8 cellular contexts compared by ENCODE assay signal in the genomic region with DNA sequence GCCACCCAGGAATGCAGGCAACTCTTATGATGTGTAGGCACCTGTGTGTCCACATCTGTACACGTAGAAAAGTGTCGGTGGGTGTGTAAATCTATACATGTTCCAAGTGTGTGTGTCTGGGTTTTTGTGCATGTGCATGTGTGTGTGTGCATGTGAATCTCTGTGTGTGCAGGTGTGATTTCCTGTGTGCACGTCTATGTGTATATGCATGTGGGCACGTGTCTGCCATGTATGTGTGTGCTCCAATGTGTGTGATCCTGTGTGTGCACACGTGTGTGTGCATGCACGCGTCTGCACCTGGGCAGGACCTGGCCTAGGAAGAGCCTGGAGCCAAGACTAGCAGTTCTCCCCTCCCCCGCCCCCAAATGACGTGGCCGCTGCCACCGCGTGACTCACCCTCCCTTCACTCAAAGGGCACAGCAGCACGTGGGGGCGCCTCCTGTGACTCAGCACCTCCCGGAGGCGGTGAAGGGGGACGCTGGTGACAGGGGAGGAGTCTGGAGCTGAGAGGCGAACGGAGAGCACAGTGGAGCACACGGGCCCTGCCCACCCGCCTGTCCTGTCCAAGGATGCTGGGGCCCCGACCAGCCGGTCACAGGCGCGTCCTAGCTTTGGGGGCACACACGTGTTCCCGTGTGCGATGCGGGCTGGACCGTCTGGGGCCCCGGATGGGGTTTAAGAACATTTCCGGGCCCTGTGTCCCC. TPM values are rescaled to one million over a fixed set of nuclear protein-coding genes. Genes with fewer than 3 reads are reported as not detected.
DNase-seq lines count a peak whose midpoint lies in the region; ATAC-seq and TF ChIP-seq lines count a peak whose summit lies in the region.

No MANE protein-coding gene starts in this region.

- intact Hi-C loops in heart left ventricle (cut with DNase I), result loop anchor here in 4 of 10 donors (2.0 to 5.0 kb wide), 3 partner anchors 33 to 38 kb away; no protein-coding TSS in a partner anchor
- intact Hi-C loops in tibial artery (cut with DNase I; ENCODE audit: low total_unique reads), result loop anchor here (5.0 kb wide), 1 partner anchor 38 kb away; no protein-coding TSS in a partner anchor

- H3K4me3 Mint-ChIP-seq in activated naive CD8-positive, alpha-beta T cell treated with anti-CD3 and anti-CD28 coated beads, Interleukin-2, amount 50 U/mL, for 24 hours, result no peak overlapping the region

- H3K27ac Mint-ChIP-seq in activated naive CD8-positive, alpha-beta T cell treated with anti-CD3 and anti-CD28 coated beads, Interleukin-2, amount 50 U/mL, for 24 hours, result peak overlapping the region; percentile 83

- no peak overlapping the region for H3K9ac ChIP-seq in trophoblast cell (ENCODE audit: low read length)

- H3K4me3 ChIP-seq in heart left ventricle, result peak overlapping the region; percentile 22 to 65 (median 54)
- no peak overlapping the region for H3K4me3 ChIP-seq in trophoblast cell (ENCODE audit: low read depth, low read length)
- H3K4me3 ChIP-seq in tibial artery, result peak overlapping the region; percentile 57 to 71

- no peaks in the 10 kb centered on the region for H3K27me3 Mint-ChIP-seq in activated naive CD8-positive, alpha-beta T cell treated with anti-CD3 and anti-CD28 coated beads, Interleukin-2, amount 50 U/mL, for 24 hours

- H4K8ac ChIP-seq in trophoblast cell (ENCODE audit: low read depth, low read length), result no peak overlapping the region

- peaks cover 4% of the 10 kb centered on the region for H3K36me3 Mint-ChIP-seq in activated naive CD8-positive, alpha-beta T cell treated with anti-CD3 and anti-CD28 coated beads, Interleukin-2, amount 50 U/mL, for 24 hours (ENCODE audit: low read depth)

- TF ChIP-seq POLR2A in heart left ventricle (IDR thresholded peaks at IDR 0.05), result peak in 1 of 2 donors; percentile 88

- H3K9me3 ChIP-seq in heart left ventricle (no peaks in the 10 kb centered on the region), trophoblast cell (ENCODE audit: insufficient read depth, low read depth, low read length) (peaks cover 10% of the 10 kb centered on the region), tibial artery (no peaks in the 10 kb centered on the region)

- WGBS in heart left ventricle, 4 donors, result 9 to 11% (median 10%) methylated on average over 27 to 32 of the region's 32 CpGs
- WGBS in trophoblast cell (ENCODE audit: extremely low coverage, insufficient coverage, insufficient read length), result no CpG with 5 or more reads among the region's 32 CpGs

- H2AK5ac ChIP-seq in trophoblast cell (ENCODE audit: low read length), result no peak overlapping the region

- H3K79me2 ChIP-seq in trophoblast cell (ENCODE audit: control insufficient read depth, insufficient read depth, low read length, poor library complexity), result no peaks in the 10 kb centered on the region

- no peak overlapping the region for H3K4ac ChIP-seq in trophoblast cell (ENCODE audit: low read depth, low read length)

- peaks cover 38% of the 10 kb centered on the region for H3K4me1 Mint-ChIP-seq in activated naive CD8-positive, alpha-beta T cell treated with anti-CD3 and anti-CD28 coated beads, Interleukin-2, amount 50 U/mL, for 24 hours

- no peak overlapping the region for H2BK120ac ChIP-seq in trophoblast cell (ENCODE audit: insufficient read depth, low read length, poor library complexity)

- ATAC-seq in GM21737 (IDR thresholded peaks at IDR 0.05; ENCODE audit: unreplicated experiment), result peak; percentile 56
- ATAC-seq in activated naive CD8-positive, alpha-beta T cell treated with anti-CD3 and anti-CD28 coated beads, Interleukin-2, amount 50 U/mL, for 24 hours, result peak; percentile 82
- ATAC-seq in heart left ventricle, result peak; percentile 90 to 95 (median 91)

- H3K4me1 ChIP-seq in heart left ventricle, result peaks cover 8 to 67% (median 47%) of the 10 kb centered on the region in 12 donors
- peaks cover 36 to 40% of the 10 kb centered on the region in 2 experiments for H3K4me1 ChIP-seq in trophoblast cell (ENCODE audit: control insufficient read depth in 1 of 2, insufficient read depth in 2 of 2, low read length in 2 of 2)
- H3K4me1 ChIP-seq in tibial artery, result peaks cover 7 to 49% (median 35%) of the 10 kb centered on the region in 4 donors

- H3K36me3 ChIP-seq in heart left ventricle, result no peaks in the 10 kb centered on the region
- H3K36me3 ChIP-seq in trophoblast cell (ENCODE audit: control insufficient read depth in 1 of 2, insufficient read depth in 2 of 2, low read length in 2 of 2), result no peaks in the 10 kb centered on the region
- H3K36me3 ChIP-seq in tibial artery, result no peaks in the 10 kb centered on the region

- TF ChIP-seq CTCF in heart left ventricle (IDR thresholded peaks at IDR 0.05), result no peak
- peak in 1 of 2 experiments; percentile 13 for TF ChIP-seq CTCF in tibial artery (IDR thresholded peaks at IDR 0.05)

- H3K9me3 Mint-ChIP-seq in activated naive CD8-positive, alpha-beta T cell treated with anti-CD3 and anti-CD28 coated beads, Interleukin-2, amount 50 U/mL, for 24 hours, result no peaks in the 10 kb centered on the region

- peak overlapping the region; percentile 68 for H3K4me2 ChIP-seq in trophoblast cell (ENCODE audit: low read length)

- peak overlapping the region; percentile 21 for H4K91ac ChIP-seq in trophoblast cell (ENCODE audit: low read depth, low read length)

- H4K12ac ChIP-seq in trophoblast cell (ENCODE audit: low read depth, low read length), result no peak overlapping the region

- H3K18ac ChIP-seq in trophoblast cell (ENCODE audit: low read length), result no peak overlapping the region

- H2BK12ac ChIP-seq in trophoblast cell (ENCODE audit: low read length), result no peak overlapping the region

- H3K79me1 ChIP-seq in trophoblast cell (ENCODE audit: low read length), result peaks cover 14% of the 10 kb centered on the region

- H3K27ac ChIP-seq in heart left ventricle, result peak overlapping the region; percentile 49 to 99 (median 91)
- no peak overlapping the region for H3K27ac ChIP-seq in trophoblast cell (ENCODE audit: low read depth, low read length)
- H3K27ac ChIP-seq in tibial artery, result peak overlapping the region; percentile 88 to 89

- no peak overlapping the region for H2AFZ ChIP-seq in trophoblast cell (ENCODE audit: insufficient read depth, low read length, poor library complexity)

- H3K23ac ChIP-seq in trophoblast cell (ENCODE audit: low read length), result no peak overlapping the region

- no peak overlapping the region for H2BK5ac ChIP-seq in trophoblast cell (ENCODE audit: low read depth, low read length, poor library complexity)

- DNase-seq in EL (peak; percentile 99), Kasumi-1 (lab: John Stamatoyannopoulos, UW) (peak; percentile 98), SW 1271 (lab: John Stamatoyannopoulos, UW) (peak; percentile 88 to 92), heart left ventricle (peak; percentile 90 to 99 (median 95)), trophoblast cell (peak; percentile 95 to 98), tibial artery (peak; percentile 97 to 99)
- DNase-seq in activated naive CD8-positive, alpha-beta T cell treated with anti-CD3 and anti-CD28 coated beads, Interleukin-2, amount 50 U/mL, for 24 hours, result peak; percentile 96

- H3K14ac ChIP-seq in trophoblast cell (ENCODE audit: low read length), result no peak overlapping the region

- no peaks in the 10 kb centered on the region for H3K27me3 ChIP-seq in heart left ventricle
- no peaks in the 10 kb centered on the region for H3K27me3 ChIP-seq in trophoblast cell (ENCODE audit: insufficient read depth, low read length)
- no peaks in the 10 kb centered on the region for H3K27me3 ChIP-seq in tibial artery

RNA-seq across cellular contexts. Expression of a gene that starts 10.1 kb away (rescaled TPM):
- 100 to 1,000 TPM in 1 of 9 donors, 10 to 100 TPM in 8; 37.7 to 118 (median 51.0) TPM for total RNA-seq in heart left ventricle
- polyA plus RNA-seq in heart left ventricle, result 10 to 100 TPM; 45.1 to 50.2 TPM
- polyA plus RNA-seq in trophoblast cell (2013), result 66.6 and 72.8 TPM in 2 replicates

RNA-seq across cellular contexts. Expression of a gene that starts 41.9 kb away (rescaled TPM):
- total RNA-seq in heart left ventricle, result not detected
- not detected for polyA plus RNA-seq in heart left ventricle
- polyA plus RNA-seq in trophoblast cell (2013), result 0.01 TPM in 1 of 2 replicates, not detected in the other

RNA-seq across cellular contexts. Expression of a gene that starts 52.2 kb away (rescaled TPM):
- 10 to 100 TPM; 16.7 to 36.2 (median 21.6) TPM for total RNA-seq in heart left ventricle
- 10 to 100 TPM; 15.0 to 70.3 TPM for polyA plus RNA-seq in heart left ventricle
- 42.2 and 46.8 TPM in 2 replicates for polyA plus RNA-seq in trophoblast cell (2013)

RNA-seq across cellular contexts. Expression of a gene that starts 52.4 kb away (rescaled TPM):
- 10 to 100 TPM in 8 of 9 donors, 1 to 10 TPM in 1; 9.8 to 26.8 (median 15.2) TPM for total RNA-seq in heart left ventricle
- polyA plus RNA-seq in heart left ventricle, result 10 to 100 TPM in 1 of 2 donors, 1 to 10 TPM in 1; 9.1 to 12.4 TPM
- 22.3 and 22.8 TPM in 2 replicates for polyA plus RNA-seq in trophoblast cell (2013)
